In genomic region chr5:167271061-167271460, GRCh38 we compare ENCODE assay signal across 16 cellular contexts.
DNase-seq lines count a peak whose midpoint lies in the region; ATAC-seq, FAIRE-seq and TF ChIP-seq lines count a peak whose summit lies in the region.
"Had no signal": no experiment of that assay in that cellular context is flagged by ENCODE, and none has a peak within 500 bp of the region (broad histone marks: within the 10 kb centered on the region; RNA-seq: fewer than 3 reads in every experiment).

No MANE protein-coding gene starts in this region.

- TF ChIP-seq EP300 in H1 (IDR thresholded peaks at IDR 0.05; ENCODE audit: borderline replicate concordance in 1 of 2, low read depth in 2 of 2, low read length in 2 of 2) = no peak

- no peaks in the 10 kb centered on the region for H3K9me3 ChIP-seq in SK-N-MC (ENCODE audit: low read depth, low read length)
- H3K9me3 ChIP-seq in H1 (ENCODE audit: insufficient read depth in 2 of 2, low read depth in 1 of 2, low read length in 1 of 2) = no peaks in the 10 kb centered on the region

- no peaks in the 10 kb centered on the region for H3K4me1 Mint-ChIP-seq in natural killer cell
- H3K4me1 Mint-ChIP-seq in natural killer cell treated with Interleukin-12 subunit alpha and Interleukin-12 subunit beta and Interleukin-15 and Interleukin-18, amount 100 ng/mL, for 72 hours (ENCODE audit: low read depth in 2 of 2) = no peaks in the 10 kb centered on the region
- H3K4me1 Mint-ChIP-seq in naive thymus-derived CD8-positive, alpha-beta T cell = no peaks in the 10 kb centered on the region
- H3K4me1 Mint-ChIP-seq: B cell had no signal

- H3K79me1 ChIP-seq in H1 (ENCODE audit: low read depth, low read length) = no peaks in the 10 kb centered on the region

- ATAC-seq in sciatic nerve (peak; percentile 28), natural killer cell (no peak)
- ATAC-seq in natural killer cell treated with Interleukin-12 subunit alpha and Interleukin-12 subunit beta and Interleukin-15 and Interleukin-18, amount 100 ng/mL, for 72 hours = no peak
- ATAC-seq in naive thymus-derived CD8-positive, alpha-beta T cell = no peak
- ATAC-seq: GM12878 had no signal

- no peaks in the 10 kb centered on the region for H3K27me3 Mint-ChIP-seq in natural killer cell (ENCODE audit: low read depth in 2 of 2)
- no peaks in the 10 kb centered on the region for H3K27me3 Mint-ChIP-seq in natural killer cell treated with Interleukin-12 subunit alpha and Interleukin-12 subunit beta and Interleukin-15 and Interleukin-18, amount 100 ng/mL, for 72 hours
- H3K27me3 Mint-ChIP-seq in naive thymus-derived CD8-positive, alpha-beta T cell = no peaks in the 10 kb centered on the region
- H3K27me3 Mint-ChIP-seq: B cell; CD4-positive, alpha-beta T cell had no signal

- H3K4me3 ChIP-seq in SK-N-MC (no peak overlapping the region), H1 (ENCODE audit: extremely low read depth in 1 of 4, insufficient read depth in 2 of 4, low read depth in 3 of 4, low read length in 4 of 4) (no peak overlapping the region)
- H3K4me3 ChIP-seq: GM12878 had no signal

- TF ChIP-seq RAD21 in H1 (IDR thresholded peaks at IDR 0.05 in 1 of 2, conservative IDR thresholded peaks at IDR 0.05 in 1 of 2; ENCODE audit: low read depth in 2 of 2, low read length in 2 of 2) = no peak

- no peaks in the 10 kb centered on the region for H3K79me2 ChIP-seq in H1 (ENCODE audit: control insufficient read depth in 1 of 2, insufficient read depth in 2 of 2, low read length in 2 of 2)

- no peak overlapping the region for H2BK12ac ChIP-seq in H1 (ENCODE audit: low read depth, low read length)

- no peak overlapping the region for H3K9ac ChIP-seq in SK-N-MC (ENCODE audit: insufficient read length)
- H3K9ac ChIP-seq in H1 (replicated peaks in 1 of 4; ENCODE audit: extremely low read depth in 1 of 4, low read depth in 3 of 4, low read length in 3 of 4) = no peak overlapping the region

- H3K9me3 Mint-ChIP-seq in natural killer cell = peaks cover 6 to 10% of the 10 kb centered on the region in 2 donors
- H3K9me3 Mint-ChIP-seq in natural killer cell treated with Interleukin-12 subunit alpha and Interleukin-12 subunit beta and Interleukin-15 and Interleukin-18, amount 100 ng/mL, for 72 hours = peaks cover 10% of the 10 kb centered on the region
- H3K9me3 Mint-ChIP-seq in naive thymus-derived CD8-positive, alpha-beta T cell = peaks cover 0 to 21% (median 5%) of the 10 kb centered on the region in 9 donors

- peak overlapping the region; percentile 56; the same call in 1 of the 2 replicates for H3K27ac ChIP-seq in SK-N-MC
- no peak overlapping the region for H3K27ac ChIP-seq in H1 (ENCODE audit: low read depth, low read length)

- no peaks in the 10 kb centered on the region for H3K23me2 ChIP-seq in H1 (ENCODE audit: low read depth, low read length)

- H2BK5ac ChIP-seq in H1 (ENCODE audit: low read depth, low read length) = no peak overlapping the region

- no peak overlapping the region for H2AFZ ChIP-seq in H1 (ENCODE audit: low read length)

- TF ChIP-seq CTCF in H1 (IDR thresholded peaks at IDR 0.05; ENCODE audit: control extremely low read depth in 1 of 3, insufficient read depth in 1 of 3, low read depth in 1 of 3, low read length in 3 of 3) (no peak), natural killer cell (IDR thresholded peaks at IDR 0.05) (no peak)

- H4K91ac ChIP-seq in H1 (replicated peaks; ENCODE audit: insufficient read length, low read length) = no peak overlapping the region

- H3K36me3 Mint-ChIP-seq in natural killer cell = no peaks in the 10 kb centered on the region
- no peaks in the 10 kb centered on the region for H3K36me3 Mint-ChIP-seq in natural killer cell treated with Interleukin-12 subunit alpha and Interleukin-12 subunit beta and Interleukin-15 and Interleukin-18, amount 100 ng/mL, for 72 hours
- H3K36me3 Mint-ChIP-seq in naive thymus-derived CD8-positive, alpha-beta T cell = no peaks in the 10 kb centered on the region

- no peaks in the 10 kb centered on the region for H4K20me1 ChIP-seq in H1 (replicated peaks in 1 of 2; ENCODE audit: control insufficient read depth in 1 of 2, insufficient read depth in 2 of 2, low read length in 2 of 2)

- no peak overlapping the region for H3K14ac ChIP-seq in H1 (ENCODE audit: insufficient read length)

- no peak overlapping the region for H3K56ac ChIP-seq in H1 (replicated peaks; ENCODE audit: insufficient read length, low read depth, low read length)

- H3K27ac Mint-ChIP-seq in natural killer cell = no peak overlapping the region
- no peak overlapping the region for H3K27ac Mint-ChIP-seq in natural killer cell treated with Interleukin-12 subunit alpha and Interleukin-12 subunit beta and Interleukin-15 and Interleukin-18, amount 100 ng/mL, for 72 hours
- no peak overlapping the region for H3K27ac Mint-ChIP-seq in naive thymus-derived CD8-positive, alpha-beta T cell
- H3K27ac Mint-ChIP-seq: B cell; CD4-positive, alpha-beta T cell had no signal

- no peak overlapping the region for H3K4ac ChIP-seq in H1 (replicated peaks; ENCODE audit: insufficient read length, low read depth, low read length)

- TF ChIP-seq POLR2A in H1 (IDR thresholded peaks at IDR 0.05; ENCODE audit: control extremely low read depth in 1 of 2, low read depth in 2 of 2, low read length in 2 of 2) = no peak

- no peak overlapping the region for H4K5ac ChIP-seq in H1 (ENCODE audit: insufficient read length, low read depth, low read length)

- CTCF ChIA-PET in H1 (lab: Charles Lee; ENCODE audit: partially characterized antibody) = interaction anchor here (0.8 to 1.8 kb wide), 5 partner anchors 9 to 776 kb away, joined by 3 to 7 read pairs (median 3); no protein-coding TSS in a partner anchor

- H3K4me1 ChIP-seq in H1 (replicated peaks in 1 of 4; ENCODE audit: control insufficient read depth in 3 of 4, insufficient read depth in 4 of 4, low read length in 3 of 4) = peaks cover 0 to 4% (median 0%) of the 10 kb centered on the region in 4 experiments; a peak in 1 of 7 replicates

- DNase-seq in G401 (ENCODE audit: low spot score) (peak; percentile 94), SK-N-MC (ENCODE audit: low read depth, low spot score) (no peak), H1 (ENCODE audit: low read depth in 1 of 2, low spot score in 2 of 2) (no peak), sciatic nerve (ENCODE audit: low spot score) (no peak), natural killer cell (no peak)
- DNase-seq in natural killer cell treated with Interleukin-12 subunit alpha and Interleukin-12 subunit beta and Interleukin-15 and Interleukin-18, amount 100 ng/mL, for 72 hours (ENCODE audit: low spot score) = no peak
- no peak for DNase-seq in naive thymus-derived CD8-positive, alpha-beta T cell
- DNase-seq: ACHN; Calu3; CD4-positive, alpha-beta T cell; DMS 273 treated with DMSO at 0.1 percent for 48 hours; H7; IMR-90 had no signal

- intact Hi-C loops in sciatic nerve (cut with DNase I) (no loop called here), natural killer cell (cut with micrococcal nuclease) (no loop called here)

- no peak overlapping the region for H2AK5ac ChIP-seq in H1 (ENCODE audit: low read depth, low read length)

- H2BK15ac ChIP-seq in H1 (ENCODE audit: low read length) = no peak overlapping the region

- no peak overlapping the region for H4K8ac ChIP-seq in H1 (ENCODE audit: extremely low read depth, insufficient read depth, low read length)

- H3K23ac ChIP-seq in H1 (ENCODE audit: insufficient read length) = no peak overlapping the region

- H2BK20ac ChIP-seq in H1 (ENCODE audit: low read length) = no peak overlapping the region

- H3K27me3 ChIP-seq in H1 (replicated peaks in 1 of 4; ENCODE audit: control insufficient read depth in 3 of 4, extremely low read depth in 1 of 4, insufficient read depth in 3 of 4, low read length in 3 of 4) = peaks cover 0 to 1% (median 0%) of the 10 kb centered on the region in 4 experiments; a peak in 1 of 7 replicates

- no peak for FAIRE-seq in H1 (lab: Jason Lieb, UNC)
- FAIRE-seq: GM12878, GM18507 had no signal

- in situ Hi-C loops in G401 (cut with HindIII; ENCODE audit: low sequenced_read_pairs) = no loop called here

- H3K4me2 ChIP-seq in H1 (ENCODE audit: insufficient read depth in 1 of 2, low read depth in 2 of 2, low read length in 2 of 2) = no peak overlapping the region

- WGBS in H1 (ENCODE audit: extremely low coverage in 1 of 2, insufficient coverage in 1 of 2, insufficient read length in 1 of 2, insufficient replicate concordance in 2 of 2, low coverage in 1 of 2, low lambda C conversion rate in 2 of 2, missing lambda C conversion rate in 1 of 2), 2 experiments = 90% methylated on average over 3 of the region's 3 CpGs; no CpG with 5 or more reads in 1 of the 2 experiments

- POLR2A ChIA-PET in H1 (lab: Charles Lee; ENCODE audit: partially characterized antibody) = interaction anchor here (1.0 to 1.5 kb wide), 3 partner anchors 10 to 23 kb away, joined by 3 to 5 read pairs (median 4); no protein-coding TSS in a partner anchor
- POLR2A ChIA-PET in naive thymus-derived CD8-positive, alpha-beta T cell (lab: Charles Lee) = no interaction called here

- no peak overlapping the region for H2BK120ac ChIP-seq in H1 (replicated peaks; ENCODE audit: low read depth, low read length)

- no peaks in the 10 kb centered on the region for H3K36me3 ChIP-seq in SK-N-MC (ENCODE audit: insufficient read depth, low read length)
- H3K36me3 ChIP-seq in H1 (ENCODE audit: control insufficient read depth in 2 of 4, insufficient read depth in 4 of 4, low read length in 3 of 4) = no peaks in the 10 kb centered on the region

- no peak overlapping the region for H3K18ac ChIP-seq in H1 (ENCODE audit: extremely low read depth, low read length)

- no peak overlapping the region for H3K4me3 Mint-ChIP-seq in natural killer cell
- H3K4me3 Mint-ChIP-seq in natural killer cell treated with Interleukin-12 subunit alpha and Interleukin-12 subunit beta and Interleukin-15 and Interleukin-18, amount 100 ng/mL, for 72 hours = no peak overlapping the region
- H3K4me3 Mint-ChIP-seq in naive thymus-derived CD8-positive, alpha-beta T cell = no peak overlapping the region
- H3K4me3 Mint-ChIP-seq: B cell; CD4-positive, alpha-beta T cell had no signal

TF ChIP-seq in H1, 55 proteins besides CTCF, POLR2A, EP300 and RAD21:
- no peak for TF ChIP-seq ASH2L (IDR thresholded peaks at IDR 0.05; ENCODE audit: low read length)
- peak; percentile 87 for TF ChIP-seq TAF7 (optimal IDR thresholded peaks at IDR 0.05; ENCODE audit: borderline replicate concordance, low read depth, low read length)
